ENCODE assay signal across 19 cellular contexts in the genomic region with DNA sequence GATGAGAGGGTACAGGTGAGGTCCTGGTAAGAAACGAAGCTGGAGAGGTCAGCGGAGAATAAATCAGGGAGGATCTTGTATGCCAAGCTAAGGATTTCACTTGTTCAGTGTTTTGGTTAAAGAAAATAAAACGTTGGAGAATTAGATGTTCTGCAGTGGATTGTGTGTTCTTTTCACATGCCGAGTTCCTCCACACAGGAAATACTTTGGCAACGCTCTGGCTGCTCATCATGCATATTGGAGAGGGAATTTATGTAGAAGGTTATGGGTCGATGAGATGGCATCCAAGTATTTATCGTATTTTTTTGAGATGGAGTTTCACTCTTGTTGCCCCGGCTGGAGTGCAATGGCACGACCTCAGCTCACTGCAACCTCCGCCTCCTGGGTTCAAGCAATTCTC. TPM values are rescaled to one million over a fixed set of nuclear protein-coding genes. Genes with fewer than 3 reads are reported as not detected.
A peak's percentile ranks its signal among the peaks of the same experiment; 100 is the strongest.
DNase-seq lines count a peak whose midpoint lies in the region; TF ChIP-seq lines count a peak whose summit lies in the region.
"Had no signal": no experiment of that assay in that cellular context is flagged by ENCODE, and none has a peak within 500 bp of the region (broad histone marks: within the 10 kb centered on the region; RNA-seq: fewer than 3 reads in every experiment).

No MANE protein-coding gene starts in this region.

- POLR2A ChIA-PET in RWPE1 (lab: Yijun Ruan, JAX; ENCODE audit: low non-redundant PET) (no interaction called here), MCF 10A (lab: Yijun Ruan, JAX) (interaction anchor here (0.6 to 3.8 kb wide), 4 partner anchors 8 to 1148 kb away, joined by 3 to 17 read pairs (median 3); no protein-coding TSS in a partner anchor)

- H3K27ac Mint-ChIP-seq in Calu3 (ENCODE audit: unreplicated experiment) (peak overlapping the region; percentile 51), MCF 10A (ENCODE audit: low read depth, unreplicated experiment) (no peak overlapping the region)

- H3K9me3 Mint-ChIP-seq in Calu3 (ENCODE audit: low read depth, unreplicated experiment) (no peaks in the 10 kb centered on the region), MCF 10A (ENCODE audit: unreplicated experiment) (no peaks in the 10 kb centered on the region)

- H3K4me3 ChIP-seq in ACC112 (ENCODE audit: low read depth, low read length) (no peak overlapping the region), esophagus squamous epithelium (no peak overlapping the region)
- H3K4me3 ChIP-seq: dorsolateral prefrontal cortex, HAP-1, right atrium auricular region had no signal

- H3K27me3 ChIP-seq in ACC112 (ENCODE audit: insufficient read depth, low read length), result no peaks in the 10 kb centered on the region
- H3K27me3 ChIP-seq in esophagus squamous epithelium, result no peaks in the 10 kb centered on the region
- H3K27me3 ChIP-seq: brain microvascular endothelial cell, dorsolateral prefrontal cortex, right atrium auricular region had no signal

- H3K4me1 Mint-ChIP-seq in Calu3 (ENCODE audit: low read depth, unreplicated experiment) (peaks cover 11% of the 10 kb centered on the region), MCF 10A (ENCODE audit: insufficient read depth, unreplicated experiment) (peaks cover 27% of the 10 kb centered on the region)

- no peak overlapping the region for H3K4me3 Mint-ChIP-seq in Calu3 (ENCODE audit: low read depth, unreplicated experiment)
- H3K4me3 Mint-ChIP-seq in MCF 10A (ENCODE audit: unreplicated experiment), result no peak overlapping the region

- H3K27me3 Mint-ChIP-seq in Calu3 (ENCODE audit: unreplicated experiment) (no peaks in the 10 kb centered on the region), MCF 10A (ENCODE audit: insufficient read depth, unreplicated experiment) (no peaks in the 10 kb centered on the region)

- intact Hi-C loops in Calu3 (cut with micrococcal nuclease; ENCODE audit: unreplicated experiment) (loop anchor here (10.0 kb wide), 2 partner anchors 360 to 480 kb away; no protein-coding TSS in a partner anchor), esophagus squamous epithelium (cut with DNase I) (loop anchor here (5.0 kb wide), 1 partner anchor 1148 kb away; no protein-coding TSS in a partner anchor), MCF 10A (cut with micrococcal nuclease) (loop anchor here (10.0 kb wide), 1 partner anchor 610 kb away; no protein-coding TSS in a partner anchor)

- peaks cover 19% of the 10 kb centered on the region for H3K36me3 ChIP-seq in ACC112 (ENCODE audit: insufficient read depth, low read length)
- peaks cover 8 to 43% (median 18%) of the 10 kb centered on the region in 3 donors for H3K36me3 ChIP-seq in esophagus squamous epithelium

- TF ChIP-seq POLR2A in esophagus squamous epithelium (IDR thresholded peaks at IDR 0.05), result no peak

- H3K27ac ChIP-seq in ACC112 (ENCODE audit: low read depth, low read length) (peak overlapping the region; percentile 21; the same call in 1 of the 2 replicates), RWPE1 (peak overlapping the region; percentile 33), esophagus squamous epithelium (peak overlapping the region in 2 of 4 donors; percentile 23 to 38)
- H3K27ac ChIP-seq: brain microvascular endothelial cell, right atrium auricular region had no signal

- peaks cover 12% of the 10 kb centered on the region for H3K79me2 ChIP-seq in ACC112 (ENCODE audit: control insufficient read depth, insufficient read depth, low read length, unreplicated experiment)

- TF ChIP-seq CTCF in Calu3 (IDR thresholded peaks at IDR 0.05; ENCODE audit: unreplicated experiment), result no peak
- TF ChIP-seq CTCF in RWPE1 (conservative IDR thresholded peaks at IDR 0.05; ENCODE audit: low read depth), result no peak
- TF ChIP-seq CTCF in esophagus squamous epithelium (IDR thresholded peaks at IDR 0.05), result no peak
- TF ChIP-seq CTCF in MCF 10A (IDR thresholded peaks at IDR 0.05; ENCODE audit: unreplicated experiment), result no peak

- WGBS in esophagus squamous epithelium, 2 donors, result 43 to 50% methylated on average over 9 to 10 of the region's 10 CpGs

- BruUV-seq in Calu3 (replicated peaks; lab: Mats Ljungman, UMichigan) (no TSS peak), MCF 10A (replicated peaks; lab: Mats Ljungman, UMichigan) (no TSS peak)

- H3K4me1 ChIP-seq in ACC112 (ENCODE audit: control insufficient read depth, insufficient read depth, low read length, unreplicated experiment) (peaks cover 15% of the 10 kb centered on the region), esophagus squamous epithelium (peaks cover 3 to 50% (median 8%) of the 10 kb centered on the region in 3 donors)

- no peak overlapping the region for H2AFZ ChIP-seq in ACC112 (ENCODE audit: low read length, unreplicated experiment)

- CTCF ChIA-PET in Calu3 (lab: Charles Lee) (no interaction called here), RWPE1 (lab: Yijun Ruan, JAX) (no interaction called here), MCF 10A (lab: Yijun Ruan, JAX) (interaction anchor here (0.7 kb wide), 1 partner anchor 69 kb away, joined by 3 read pairs; no protein-coding TSS in a partner anchor)

- H3K9me3 ChIP-seq in esophagus squamous epithelium, result no peaks in the 10 kb centered on the region
- H3K9me3 ChIP-seq: HAP-1, right atrium auricular region had no signal

- H3K36me3 Mint-ChIP-seq in Calu3 (ENCODE audit: insufficient read depth, unreplicated experiment), result peaks cover 56% of the 10 kb centered on the region
- H3K36me3 Mint-ChIP-seq in MCF 10A (ENCODE audit: insufficient read depth, unreplicated experiment), result peaks cover 55% of the 10 kb centered on the region

- DNase-seq in Calu3 (no peak), RWPE1 (ENCODE audit: low spot score) (no peak), fibroblast of peridontal ligament (ENCODE audit: extremely low read depth) (peak; percentile 63), esophagus squamous epithelium (lab: John Stamatoyannopoulos, UW) (no peak), MCF 10A (ENCODE audit: unreplicated experiment) (no peak), C1 segment of cervical spinal cord (lab: John Stamatoyannopoulos, UW) (no peak), SKM-1 (lab: John Stamatoyannopoulos, UW; ENCODE audit: unreplicated experiment) (no peak)
- DNase-seq: activated CD8-positive, alpha-beta memory T cell treated with anti-CD3 and anti-CD28 coated beads for 24 hours; activated effector memory CD4-positive, alpha-beta T cell treated with Interleukin-2 at 50 U/mL for 16 hours; AML-193; brain microvascular endothelial cell; DMS153; dorsolateral prefrontal cortex; mesenchymal stem cell; NCI-H2029 treated with DMSO at 0.1 percent for 48 hours; NCI-H526 had no signal

RNA-seq across cellular contexts. Expression of gene RPS24, which starts 11.0 kb away (rescaled TPM):
- 1,787 and 1,941 TPM in 2 replicates for total RNA-seq in Calu3 (2022)
- 1,000 to 10,000 TPM; 1,266 to 3,992 (median 2,440) TPM for total RNA-seq in esophagus squamous epithelium
- 2,215 and 2,288 TPM in 2 replicates for total RNA-seq in MCF 10A (2022)

RNA-seq across cellular contexts. Expression of gene POLR3A, which starts 15.4 kb away (rescaled TPM):
- total RNA-seq in Calu3 (2022) (26.6 and 30.0 TPM in 2 replicates), esophagus squamous epithelium (10 to 100 TPM in 3 of 4 donors, 1 to 10 TPM in 1; 8.3 to 13.5 (median 12.0) TPM), MCF 10A (2022) (19.1 and 19.8 TPM in 2 replicates)
